In genomic region chr7:22049848-22050247, GRCh38 we compare ENCODE assay signal across 14 cellular contexts.
DNase-seq lines count a peak whose midpoint lies in the region; ATAC-seq and TF ChIP-seq lines count a peak whose summit lies in the region.
"Had no signal": no experiment of that assay in that cellular context is flagged by ENCODE, and none has a peak within 500 bp of the region (broad histone marks: within the 10 kb centered on the region; RNA-seq: fewer than 3 reads in every experiment).

No MANE protein-coding gene starts in this region.

- no peak for DNase-seq in GM23338 (ENCODE audit: low spot score)
- DNase-seq in NCI-H1048 (lab: John Stamatoyannopoulos, UW) = peak; percentile 64
- DNase-seq in NCI-H510A (lab: John Stamatoyannopoulos, UW) = no peak
- DNase-seq: Caco-2; CD8-positive, alpha-beta memory T cell had no signal

- no peaks in the 10 kb centered on the region for H3K9me2 ChIP-seq in GM23338 (ENCODE audit: insufficient read depth)

- H3K36me3 Mint-ChIP-seq in GM23338 (ENCODE audit: low read depth) (peaks cover 4% of the 10 kb centered on the region; the same call in 1 of the 3 replicates), brain (no peaks in the 10 kb centered on the region)
- H3K36me3 Mint-ChIP-seq: CD8-positive, alpha-beta memory T cell had no signal

- H3K27me3 Mint-ChIP-seq in GM23338 (ENCODE audit: insufficient read depth, low read depth, poor library complexity) (peaks cover 10% of the 10 kb centered on the region), brain (peaks cover 4% of the 10 kb centered on the region)

- no peaks in the 10 kb centered on the region for H4K20me1 ChIP-seq in GM23338 (replicated peaks; ENCODE audit: insufficient read depth)
- H4K20me1 ChIP-seq: BLaER1 had no signal

- no peaks in the 10 kb centered on the region for H3K79me2 ChIP-seq in GM23338 (replicated peaks; ENCODE audit: insufficient read depth)

- no peaks in the 10 kb centered on the region; the same call in 1 of the 2 replicates for H3F3A ChIP-seq in GM23338 (replicated peaks; ENCODE audit: low read depth)

- ATAC-seq in GM23338 (no peak), GM21367 (IDR thresholded peaks at IDR 0.05; ENCODE audit: unreplicated experiment) (no peak), HG03457 (IDR thresholded peaks at IDR 0.05; ENCODE audit: unreplicated experiment) (no peak)
- ATAC-seq: A549, GM12878, HepG2 had no signal

- H3K36me3 ChIP-seq in GM23338 (ENCODE audit: insufficient read depth) = no peaks in the 10 kb centered on the region
- no peaks in the 10 kb centered on the region for H3K36me3 ChIP-seq in skeletal muscle satellite cell (ENCODE audit: insufficient read depth, low read length)
- H3K36me3 ChIP-seq: BLaER1 had no signal

- H3K4me1 Mint-ChIP-seq in GM23338 (peaks cover 23% of the 10 kb centered on the region), brain (peaks cover 63% of the 10 kb centered on the region)
- H3K4me1 Mint-ChIP-seq: CD8-positive, alpha-beta memory T cell had no signal

- H3K4me3 Mint-ChIP-seq in GM23338 (no peak overlapping the region), brain (peak overlapping the region in 1 of 5 experiments; percentile 24)
- H3K4me3 Mint-ChIP-seq: CD8-positive, alpha-beta memory T cell had no signal

- H3K4me1 ChIP-seq in GM23338 (ENCODE audit: insufficient read depth) (peaks cover 19% of the 10 kb centered on the region), skeletal muscle satellite cell (ENCODE audit: control insufficient read depth, insufficient read depth, low read length) (no peaks in the 10 kb centered on the region)
- H3K4me1 ChIP-seq: A549, BLaER1, Caco-2 had no signal

- H3K4me2 ChIP-seq in GM23338 = 0 out of 2 replicates have a peak overlapping the region, but pooled peaks have one; percentile 15
- H3K4me2 ChIP-seq in skeletal muscle satellite cell (ENCODE audit: low read length) = peak overlapping the region; percentile 15
- H3K4me2 ChIP-seq: A549, BLaER1, KMS-11 had no signal

- no peaks in the 10 kb centered on the region for H3K9me3 ChIP-seq in skeletal muscle satellite cell (replicated peaks; ENCODE audit: low read length)
- H3K9me3 ChIP-seq: A549, BLaER1, Caco-2 had no signal

- H3K27me3 ChIP-seq in GM23338 (ENCODE audit: insufficient read depth) (no peaks in the 10 kb centered on the region), skeletal muscle satellite cell (ENCODE audit: control insufficient read depth, insufficient read depth, low read length) (peaks cover 48% of the 10 kb centered on the region)
- H3K27me3 ChIP-seq: BLaER1 had no signal

- TF ChIP-seq CTCF in GM23338 (conservative IDR thresholded peaks at IDR 0.05; ENCODE audit: low read depth in 2 of 2) = no peak
- TF ChIP-seq CTCF in brain (conservative IDR thresholded peaks at IDR 0.05) = no peak

- H3K4me3 ChIP-seq in GM23338 (no peak overlapping the region), skeletal muscle satellite cell (ENCODE audit: low read length) (no peak overlapping the region)
- H3K4me3 ChIP-seq: A549, BLaER1, GM12878 had no signal

- H3K9me3 Mint-ChIP-seq in GM23338 = peaks cover 6% of the 10 kb centered on the region; the same call in 2 of the 3 replicates
- H3K9me3 Mint-ChIP-seq in brain = peaks cover 0 to 9% (median 2%) of the 10 kb centered on the region in 5 experiments
- H3K9me3 Mint-ChIP-seq: CD8-positive, alpha-beta memory T cell had no signal

- H3K27ac ChIP-seq in GM23338 (ENCODE audit: low read depth) = no peak overlapping the region
- H3K27ac ChIP-seq: A549, BLaER1, KMS-11 had no signal

- H2AFZ ChIP-seq in GM23338 = peak overlapping the region; percentile 23; the same call in 1 of the 2 replicates

- H3K27ac Mint-ChIP-seq in GM23338 = no peak overlapping the region; the same call in 1 of the 2 replicates
- peak overlapping the region in 3 of 5 experiments; percentile 19 to 95 (median 80) for H3K27ac Mint-ChIP-seq in brain
- H3K27ac Mint-ChIP-seq: CD8-positive, alpha-beta memory T cell had no signal

- no peak overlapping the region for H3K9ac ChIP-seq in skeletal muscle satellite cell (ENCODE audit: low read depth, low read length)
- H3K9ac ChIP-seq: BLaER1, KMS-11 had no signal

TF ChIP-seq in GM23338, 12 proteins besides CTCF, POLR2A, EP300 and RAD21:
- TF ChIP-seq POLR2AphosphoS5 (IDR thresholded peaks at IDR 0.05; ENCODE audit: low read depth) = no peak
- no peak for TF ChIP-seq EZH2 (IDR thresholded peaks at IDR 0.05; ENCODE audit: low read depth, unreplicated experiment)
- no peak for TF ChIP-seq STAT1 (IDR thresholded peaks at IDR 0.05; ENCODE audit: unreplicated experiment)
- TF ChIP-seq ZNF114 (CRISPR knock-in tag; IDR thresholded peaks at IDR 0.05) = no peak
- no peak for TF ChIP-seq REST (IDR thresholded peaks at IDR 0.05; ENCODE audit: unreplicated experiment)
- TF ChIP-seq ZNF331 (CRISPR knock-in tag; IDR thresholded peaks at IDR 0.05; ENCODE audit: low read depth) = no peak
- no peak for TF ChIP-seq CREB1 (CRISPR knock-in tag; IDR thresholded peaks at IDR 0.05; ENCODE audit: low read depth)
- no peak for TF ChIP-seq NANOG (IDR thresholded peaks at IDR 0.05; ENCODE audit: borderline replicate concordance)
- no peak for TF ChIP-seq EZH2phosphoT487 (IDR thresholded peaks at IDR 0.05; ENCODE audit: unreplicated experiment)
